12 cellular contexts compared by ENCODE assay signal in the genomic region with DNA sequence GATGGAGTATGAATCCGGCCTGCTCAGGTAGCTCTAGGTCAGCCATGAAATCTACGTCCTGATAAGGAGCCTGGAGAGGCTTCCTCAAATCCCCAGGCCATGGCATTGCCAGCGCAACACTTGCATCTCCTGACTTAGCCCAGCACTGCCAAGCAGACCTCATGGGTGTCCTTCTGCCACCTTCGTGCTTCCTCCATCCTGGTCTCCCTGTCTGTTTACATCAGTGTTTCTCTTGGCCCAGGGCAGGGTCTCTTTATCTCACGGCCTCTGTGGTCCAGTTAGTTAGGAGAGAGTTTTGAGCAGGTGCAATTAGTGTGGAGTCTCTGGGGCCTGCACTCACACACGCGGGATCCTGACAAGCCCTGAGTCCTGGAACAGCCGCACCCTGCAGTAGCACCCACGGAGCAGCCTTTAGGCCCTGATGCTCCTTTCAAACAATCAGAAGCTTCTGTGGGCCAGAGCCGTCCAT.
A peak's percentile ranks its signal among the peaks of the same experiment; 100 is the strongest.
DNase-seq lines count a peak whose midpoint lies in the region; ATAC-seq and TF ChIP-seq lines count a peak whose summit lies in the region.
"Had no signal": no experiment of that assay in that cellular context is flagged by ENCODE, and none has a peak within 500 bp of the region (broad histone marks: within the 10 kb centered on the region; RNA-seq: fewer than 3 reads in every experiment).

No MANE protein-coding gene starts in this region.

- no peak overlapping the region for H3K4me2 ChIP-seq in neural progenitor cell

- H3K36me3 Mint-ChIP-seq in neural progenitor cell = peaks cover 7% of the 10 kb centered on the region
- H3K36me3 Mint-ChIP-seq in stimulated activated naive B cell treated with anti-CD40 and anti-IgM and Interleukin-4, amounts not matched to agents 10 μg/mL and 1 μg/mL and 100 μg/mL, for 72 hours = no peaks in the 10 kb centered on the region
- H3K36me3 Mint-ChIP-seq: CD8-positive, alpha-beta T cell had no signal

- peak overlapping the region; percentile 78 for H2AFZ ChIP-seq in neural progenitor cell (replicated peaks)

- TF ChIP-seq CTCF in C4-2B (conservative IDR thresholded peaks at IDR 0.05) = no peak
- no peak for TF ChIP-seq CTCF in esophagus muscularis mucosa (IDR thresholded peaks at IDR 0.05)
- no peak for TF ChIP-seq CTCF in neural progenitor cell (IDR thresholded peaks at IDR 0.05)

- H3K79me2 ChIP-seq in neural progenitor cell (ENCODE audit: low read depth) = no peaks in the 10 kb centered on the region

- H3K27ac Mint-ChIP-seq in neural progenitor cell = peak overlapping the region; percentile 96
- H3K27ac Mint-ChIP-seq in stimulated activated naive B cell treated with anti-CD40 and anti-IgM and Interleukin-4, amounts not matched to agents 10 μg/mL and 1 μg/mL and 100 μg/mL, for 72 hours = no peak overlapping the region
- H3K27ac Mint-ChIP-seq: B cell; CD8-positive, alpha-beta T cell had no signal

- H3K4me3 ChIP-seq in esophagus muscularis mucosa (no peak overlapping the region), neural progenitor cell (no peak overlapping the region)

- peak overlapping the region; percentile 36; the same call in 1 of the 2 replicates for H3K27ac ChIP-seq in C4-2B
- H3K27ac ChIP-seq in esophagus muscularis mucosa (replicated peaks in 1 of 4) = no peak overlapping the region
- H3K27ac ChIP-seq in neural progenitor cell = no peak overlapping the region

- H3F3A ChIP-seq in neural progenitor cell (ENCODE audit: low read depth) = peaks cover 41% of the 10 kb centered on the region

- H3K27me3 Mint-ChIP-seq in neural progenitor cell (ENCODE audit: insufficient read depth, low read depth) = peaks cover 4% of the 10 kb centered on the region
- peaks cover 11 to 18% of the 10 kb centered on the region in 2 donors for H3K27me3 Mint-ChIP-seq in stimulated activated naive B cell treated with anti-CD40 and anti-IgM and Interleukin-4, amounts not matched to agents 10 μg/mL and 1 μg/mL and 100 μg/mL, for 72 hours

- H3K9ac ChIP-seq in neural progenitor cell = no peak overlapping the region

- DNase-seq in NCI-H69 (lab: John Stamatoyannopoulos, UW) = peak; percentile 32
- DNase-seq in esophagus muscularis mucosa (ENCODE audit: extremely low spot score) = peak; percentile 57
- no peak for DNase-seq in neural progenitor cell (ENCODE audit: low spot score)
- no peak for DNase-seq in stimulated activated naive B cell treated with anti-CD40 and anti-IgM and Interleukin-4, amounts not matched to agents 10 μg/mL and 1 μg/mL and 100 μg/mL, for 72 hours
- DNase-seq in inferior parietal cortex (ENCODE audit: extremely low spot score) = no peak
- DNase-seq: CD8-positive, alpha-beta T cell; MM.1S; NCI-H524 treated with DMSO at 0.1 percent for 48 hours; NK-92 treated with Interleukin-12 subunit alpha and Interleukin-12 subunit beta, amount 100 ng/mL, for 24 hours had no signal

- H3K27me3 ChIP-seq in esophagus muscularis mucosa = no peaks in the 10 kb centered on the region
- H3K27me3 ChIP-seq in neural progenitor cell = no peaks in the 10 kb centered on the region

- H3K4me1 ChIP-seq in esophagus muscularis mucosa = peaks cover 7 to 29% (median 22%) of the 10 kb centered on the region in 4 donors
- H3K4me1 ChIP-seq in neural progenitor cell = peaks cover 44% of the 10 kb centered on the region

- peaks cover 48% of the 10 kb centered on the region for H3K4me1 Mint-ChIP-seq in neural progenitor cell
- H3K4me1 Mint-ChIP-seq in stimulated activated naive B cell treated with anti-CD40 and anti-IgM and Interleukin-4, amounts not matched to agents 10 μg/mL and 1 μg/mL and 100 μg/mL, for 72 hours = peaks cover 16 to 37% of the 10 kb centered on the region in 2 donors
- H3K4me1 Mint-ChIP-seq: B cell had no signal

- H3K9me3 ChIP-seq in esophagus muscularis mucosa = no peaks in the 10 kb centered on the region
- H3K9me3 ChIP-seq in neural progenitor cell (ENCODE audit: low read depth) = no peaks in the 10 kb centered on the region

- ATAC-seq in stimulated activated naive B cell treated with anti-CD40 and anti-IgM and Interleukin-4, amounts not matched to agents 10 μg/mL and 1 μg/mL and 100 μg/mL, for 72 hours (replicated peaks) = no peak
- no peak for ATAC-seq in GM18870 (IDR thresholded peaks at IDR 0.05; ENCODE audit: unreplicated experiment)
- ATAC-seq: CD8-positive, alpha-beta T cell had no signal

- no peak for TF ChIP-seq POLR2A in esophagus muscularis mucosa (IDR thresholded peaks at IDR 0.05; ENCODE audit: low read depth)

- H3K4me3 Mint-ChIP-seq in neural progenitor cell = no peak overlapping the region
- no peak overlapping the region for H3K4me3 Mint-ChIP-seq in stimulated activated naive B cell treated with anti-CD40 and anti-IgM and Interleukin-4, amounts not matched to agents 10 μg/mL and 1 μg/mL and 100 μg/mL, for 72 hours
- H3K4me3 Mint-ChIP-seq: B cell; CD8-positive, alpha-beta T cell had no signal

- no peaks in the 10 kb centered on the region for H4K20me1 ChIP-seq in neural progenitor cell (ENCODE audit: low read depth)

- intact Hi-C loops in esophagus muscularis mucosa (cut with DNase I) = no loop called here

- 73% methylated on average over 8 of the region's 10 CpGs for WGBS in esophagus muscularis mucosa

- H3K36me3 ChIP-seq in esophagus muscularis mucosa (no peaks in the 10 kb centered on the region), neural progenitor cell (no peaks in the 10 kb centered on the region)

- H3K9me3 Mint-ChIP-seq in neural progenitor cell = peaks cover 16% of the 10 kb centered on the region
- no peaks in the 10 kb centered on the region for H3K9me3 Mint-ChIP-seq in stimulated activated naive B cell treated with anti-CD40 and anti-IgM and Interleukin-4, amounts not matched to agents 10 μg/mL and 1 μg/mL and 100 μg/mL, for 72 hours
- H3K9me3 Mint-ChIP-seq: CD8-positive, alpha-beta T cell had no signal

- TF ChIP-seq EP300 in esophagus muscularis mucosa (IDR thresholded peaks at IDR 0.05) = no peak

Comparison
In these comparisons a context has a peak if more than half of its experiments do, and no peak if none do; other contexts are left out.
1. DNase-seq: peak in NCI-H69 (single experiment) and esophagus muscularis mucosa (single experiment); none in neural progenitor cell (single experiment), stimulated activated naive B cell treated with anti-CD40 and anti-IgM and Interleukin-4, amounts not matched to agents 10 μg/mL and 1 μg/mL and 100 μg/mL, for 72 hours (single experiment) and inferior parietal cortex (single experiment).